ENCODE assay signal across 9 cellular contexts in the genomic region with DNA sequence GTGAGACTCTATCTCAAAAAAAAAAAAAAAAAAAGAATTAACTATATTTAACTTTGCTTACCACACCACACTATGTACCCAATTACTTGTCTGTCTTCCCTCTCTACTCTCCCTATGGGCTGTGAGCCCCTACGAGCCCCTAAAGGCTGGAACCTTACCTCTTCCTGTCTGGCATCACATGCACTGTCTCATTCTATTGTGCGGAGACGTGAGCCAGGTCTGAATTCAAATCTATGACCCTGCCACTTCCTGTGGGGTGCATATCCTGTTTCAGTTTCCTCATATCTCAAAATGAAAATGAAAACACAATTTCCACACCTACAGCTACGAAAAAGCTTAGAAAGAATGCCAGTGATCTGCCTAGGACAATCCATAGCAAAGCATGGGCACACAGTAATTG. TPM values are rescaled to one million over a fixed set of nuclear protein-coding genes. Genes with fewer than 3 reads are reported as not detected.
DNase-seq lines count a peak whose midpoint lies in the region; ATAC-seq, FAIRE-seq and TF ChIP-seq lines count a peak whose summit lies in the region.
"Had no signal": no experiment of that assay in that cellular context is flagged by ENCODE, and none has a peak within 500 bp of the region (broad histone marks: within the 10 kb centered on the region; RNA-seq: fewer than 3 reads in every experiment).

No MANE protein-coding gene starts in this region.

- WGBS in GM12878 (ENCODE audit: insufficient coverage, insufficient replicate concordance, low lambda C conversion rate, missing lambda C conversion rate): 5% methylated on average over 4 of the region's 4 CpGs

- H3K27ac ChIP-seq in GM12878 (ENCODE audit: control insufficient read depth, insufficient read depth) (no peak overlapping the region), foreskin keratinocyte (no peak overlapping the region)

- RAD21 ChIA-PET in GM12878 (lab: Charles Lee; ENCODE audit: unreplicated experiment): no interaction called here

- H3K4me2 ChIP-seq in GM12878 (ENCODE audit: control insufficient read depth, insufficient read depth): peak overlapping the region; percentile 5; the same call in 1 of the 2 replicates

- TF ChIP-seq EP300 in GM12878 (IDR thresholded peaks at IDR 0.05; ENCODE audit: borderline replicate concordance in 1 of 2, control insufficient read depth in 1 of 2, low read depth in 2 of 2, low read length in 2 of 2): no peak

- DNase-seq in T follicular helper cell (ENCODE audit: low read depth): peak; percentile 24
- DNase-seq in GM12878 (ENCODE audit: low read depth, low spot score): peak; percentile 39
- peak; percentile 10 to 28 (median 22) for DNase-seq in stimulated activated CD4-positive, alpha-beta T cell treated with anti-CD3 and anti-CD28 coated beads, Interleukin-12 subunit alpha, Interleukin-12 subunit beta, amount 100 ng/mL, for 48 hours (ENCODE audit: low read depth in 2 of 3, low spot score in 1 of 3)
- DNase-seq in iPS-NIHi11 (ENCODE audit: low spot score): no peak
- DNase-seq in foreskin keratinocyte: no peak
- DNase-seq in erythroblast (lab: John Stamatoyannopoulos, UW): no peak

- H3K79me2 ChIP-seq in GM12878 (ENCODE audit: control insufficient read depth, insufficient read depth, low read length): no peaks in the 10 kb centered on the region

- peak; percentile 57 for ATAC-seq in GM18508 (IDR thresholded peaks at IDR 0.05; ENCODE audit: insufficient read depth, unreplicated experiment)
- ATAC-seq in HG02840 (IDR thresholded peaks at IDR 0.05; ENCODE audit: low FRiP score, unreplicated experiment): peak; percentile 49
- peak; percentile 71 for ATAC-seq in GM12878
- ATAC-seq in foreskin keratinocyte: no peak

- TF ChIP-seq POLR2A in GM12878 (IDR thresholded peaks at IDR 0.05; ENCODE audit: low read depth, low read length): no peak
- no peak for TF ChIP-seq POLR2A in erythroblast (IDR thresholded peaks at IDR 0.05; ENCODE audit: low read length)

- H3K9me3 ChIP-seq in GM12878 (replicated peaks; ENCODE audit: control insufficient read depth, insufficient read depth, low read length): no peaks in the 10 kb centered on the region

- no TSS peak for BruUV-seq in GM12878 (replicated peaks; lab: Mats Ljungman, UMichigan)

- intact Hi-C loops in GM12878 (cut with micrococcal nuclease; ENCODE audit: unreplicated experiment): no loop called here

- in situ Hi-C loops in GM12878 (cut with MboI): no loop called here

- no peaks in the 10 kb centered on the region for H4K20me1 ChIP-seq in GM12878 (ENCODE audit: control insufficient read depth, insufficient read depth)

- no peak for FAIRE-seq in GM12878 (lab: Jason Lieb, UNC)

- POLR2A ChIA-PET in GM12878 (lab: Charles Lee): no interaction called here

- SMC1A ChIA-PET in GM12878 (lab: Charles Lee; ENCODE audit: uncharacterized antibody, unreplicated experiment): interaction anchor here (1.2 kb wide), 1 partner anchor 13 kb away, joined by 3 read pairs; no protein-coding TSS in a partner anchor

- no peak for TF ChIP-seq CTCF in GM12878 (IDR thresholded peaks at IDR 0.05 in 2 of 3, conservative IDR thresholded peaks at IDR 0.05 in 1 of 3; ENCODE audit: control insufficient read depth in 2 of 3, extremely low read depth in 1 of 3, insufficient read depth in 1 of 3, low read depth in 3 of 3, low read length in 3 of 3)
- no peak for TF ChIP-seq CTCF in foreskin keratinocyte (conservative IDR thresholded peaks at IDR 0.05)

- no peak for TF ChIP-seq RAD21 in GM12878 (IDR thresholded peaks at IDR 0.05; ENCODE audit: insufficient read depth, low read depth, low read length)

- no peak overlapping the region for H3K9ac ChIP-seq in GM12878 (ENCODE audit: control insufficient read depth, insufficient read depth, low read length)

- no peak overlapping the region for H2AFZ ChIP-seq in GM12878 (ENCODE audit: control insufficient read depth, low read depth, low read length)

- H3K36me3 ChIP-seq in GM12878 (ENCODE audit: control insufficient read depth in 2 of 2, insufficient read depth in 2 of 2, low read length in 1 of 2): no peaks in the 10 kb centered on the region

- H3K27me3 ChIP-seq in GM12878 (replicated peaks in 1 of 2; ENCODE audit: control insufficient read depth in 2 of 2, insufficient read depth in 2 of 2, low read length in 1 of 2): no peaks in the 10 kb centered on the region
- H3K27me3 ChIP-seq in foreskin keratinocyte: no peaks in the 10 kb centered on the region

- peaks cover 31% of the 10 kb centered on the region for H3K4me1 ChIP-seq in GM12878 (ENCODE audit: control insufficient read depth, insufficient read depth, low read length)
- peaks cover 22% of the 10 kb centered on the region for H3K4me1 ChIP-seq in foreskin keratinocyte

- H3K4me3 ChIP-seq in GM12878: no peak overlapping the region

- CTCF ChIA-PET in GM12878 (lab: Yijun Ruan, JAX): interaction anchor here (1.3 kb wide), 1 partner anchor 9 kb away, joined by 3 read pairs; no protein-coding TSS in a partner anchor

TF ChIP-seq in GM12878, 131 proteins besides CTCF, POLR2A, EP300 and RAD21 (continues in another document):
- TF ChIP-seq RELB (IDR thresholded peaks at IDR 0.05; ENCODE audit: low read depth): no peak
- TF ChIP-seq EED (IDR thresholded peaks at IDR 0.05; ENCODE audit: low read depth): 0 out of 2 replicates have a peak, but pooled peaks have one; percentile 13
- TF ChIP-seq, protein P1, sequence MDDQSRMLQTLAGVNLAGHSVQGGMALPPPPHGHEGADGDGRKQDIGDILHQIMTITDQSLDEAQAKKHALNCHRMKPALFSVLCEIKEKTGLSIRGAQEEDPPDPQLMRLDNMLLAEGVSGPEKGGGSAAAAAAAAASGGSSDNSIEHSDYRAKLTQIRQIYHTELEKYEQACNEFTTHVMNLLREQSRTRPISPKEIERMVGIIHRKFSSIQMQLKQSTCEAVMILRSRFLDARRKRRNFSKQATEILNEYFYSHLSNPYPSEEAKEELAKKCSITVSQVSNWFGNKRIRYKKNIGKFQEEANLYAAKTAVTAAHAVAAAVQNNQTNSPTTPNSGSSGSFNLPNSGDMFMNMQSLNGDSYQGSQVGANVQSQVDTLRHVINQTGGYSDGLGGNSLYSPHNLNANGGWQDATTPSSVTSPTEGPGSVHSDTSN (IDR thresholded peaks at IDR 0.05; ENCODE audit: insufficient replicate concordance, low read depth, low read length): no peak
- TF ChIP-seq ASH2L (IDR thresholded peaks at IDR 0.05; ENCODE audit: borderline replicate concordance, low read depth): no peak
- no peak for TF ChIP-seq SUZ12 (IDR thresholded peaks at IDR 0.05; ENCODE audit: unreplicated experiment)
- no peak for TF ChIP-seq ZNF24 (IDR thresholded peaks at IDR 0.05)
- TF ChIP-seq ZNF274 (IDR thresholded peaks at IDR 0.05; ENCODE audit: insufficient read depth, insufficient read length): no peak
- no peak for TF ChIP-seq CREM (IDR thresholded peaks at IDR 0.05; ENCODE audit: low read depth)
- TF ChIP-seq SIX5 (IDR thresholded peaks at IDR 0.05; ENCODE audit: low read depth, low read length, severe bottlenecking): no peak
- no peak for TF ChIP-seq HDAC2 (IDR thresholded peaks at IDR 0.05)
- TF ChIP-seq SREBF2 (IDR thresholded peaks at IDR 0.05; ENCODE audit: low read length): no peak
- TF ChIP-seq PAX8 (IDR thresholded peaks at IDR 0.05): no peak
- 0 out of 2 replicates have a peak, but pooled peaks have one; percentile 31 for TF ChIP-seq GABPA (IDR thresholded peaks at IDR 0.05; ENCODE audit: low read depth)
- no peak for TF ChIP-seq NR2F1 (conservative IDR thresholded peaks at IDR 0.05)

RNA-seq across cellular contexts. Expression of gene HS3ST1, which starts 42.9 kb away (rescaled TPM):
- not detected in 2 replicates for total RNA-seq in GM12878 (2013; cell fraction: nucleolus; rRNA removed)
- total RNA-seq in GM12878 (2014; rRNA removed): 0.11 and 0.34 TPM in 2 replicates
- total RNA-seq in GM12878 (2014; rRNA removed; fragmentation: Illumina TruSeq; extraction: Trizol): 0.04 and 0.09 TPM in 2 replicates
- total RNA-seq in GM12878 (2021): 0.18 and 0.80 TPM in 2 replicates
- polyA plus RNA-seq in GM12878 (2011; ENCODE audit: low read depth): not detected
- polyA plus RNA-seq in GM12878 (2011; rRNA removed): 0.42 and 0.65 TPM in 2 replicates
- polyA plus RNA-seq in GM12878 (2011; cell fraction: cytosol; rRNA removed): 0.69 and 2.3 TPM in 2 replicates
- polyA plus RNA-seq in GM12878 (2011; cell fraction: nucleus; rRNA removed): 2.6 and 3.2 TPM in 2 replicates
- 0.08 and 0.41 TPM in 2 replicates for polyA plus RNA-seq in GM12878 (2012)
- 0.02 and 0.03 TPM in 2 replicates for polyA plus RNA-seq in GM12878 (2014; fragmentation: Illumina TruSeq; extraction: Trizol)
- under 1 TPM; 0.03 to 0.05 TPM for polyA plus RNA-seq in GM12878 (2014; fragmentation: Nextera tagmentation; extraction: Ambion mirVana)
- polyA plus RNA-seq in GM12878 (2014; rRNA removed): 0.12 and 0.22 TPM in 2 replicates
- under 1 TPM; 0.15 to 0.35 TPM for polyA plus RNA-seq in GM12878 (2016; fragmentation: Nextera tagmentation; extraction: Ambion mirVana)
- 0.80 and 1.0 TPM in 2 replicates for polyA minus RNA-seq in GM12878 (2011; rRNA and poly(A)+ RNA removed)
- 1.3 and 3.0 TPM in 2 replicates for polyA minus RNA-seq in GM12878 (2011; cell fraction: cytosol; rRNA and poly(A)+ RNA removed)
- polyA minus RNA-seq in GM12878 (2011; cell fraction: nucleus; rRNA and poly(A)+ RNA removed): 0.73 and 2.4 TPM in 2 replicates
- total RNA-seq in foreskin keratinocyte: 7.1 and 8.5 TPM in 2 replicates
- 5.1 and 5.8 TPM in 2 replicates for polyA plus RNA-seq in foreskin keratinocyte
- total RNA-seq: fibroblast of villous mesenchyme had no signal

Comparison
In these comparisons a context has a peak if more than half of its experiments do, and no peak if none do; other contexts are left out.
1. DNase-seq: peak in T follicular helper cell (single experiment), GM12878 (single experiment) and stimulated activated CD4-positive, alpha-beta T cell treated with anti-CD3 and anti-CD28 coated beads, Interleukin-12 subunit alpha, Interleukin-12 subunit beta, amount 100 ng/mL, for 48 hours (3 of 3); none in iPS-NIHi11 (single experiment), foreskin keratinocyte (0 of 2) and erythroblast (0 of 2).